ENCODE assay signal across 2 cellular contexts in genomic region chr1:8025671-8026144, GRCh38.
A peak's percentile ranks its signal among the peaks of the same experiment; 100 is the strongest.
TF ChIP-seq lines count a peak whose summit lies in the region.

No MANE protein-coding gene starts in this region.

TF ChIP-seq in Ishikawa, 13 proteins besides CTCF, POLR2A, EP300 and RAD21 (continued from another document):
- no peak for TF ChIP-seq USF1 (IDR thresholded peaks at IDR 0.05)
- TF ChIP-seq REST (IDR thresholded peaks at IDR 0.05; ENCODE audit: low read depth) = no peak
- TF ChIP-seq MAX (IDR thresholded peaks at IDR 0.05) = no peak

TF ChIP-seq in H1, 55 proteins besides CTCF, POLR2A, EP300 and RAD21 (continued from another document):
- TF ChIP-seq MAX (IDR thresholded peaks at IDR 0.05) (no peak), CBX5 (IDR thresholded peaks at IDR 0.05; ENCODE audit: low read depth, low read length) (no peak), CREB1 (IDR thresholded peaks at IDR 0.05) (no peak), SIX5 (IDR thresholded peaks at IDR 0.05; ENCODE audit: low read depth, low read length) (no peak), SP2 (IDR thresholded peaks at IDR 0.05; ENCODE audit: low read length) (no peak), KDM5A (IDR thresholded peaks at IDR 0.05; ENCODE audit: low read length) (no peak), PHF8 (conservative IDR thresholded peaks at IDR 0.05; ENCODE audit: low read depth, low read length) (no peak), KDM4A (IDR thresholded peaks at IDR 0.05; ENCODE audit: low read depth, low read length, severe bottlenecking) (peak; percentile 56), CTBP2 (IDR thresholded peaks at IDR 0.05; ENCODE audit: borderline replicate concordance, insufficient read depth, insufficient read length, low read length) (no peak), TCF12 (IDR thresholded peaks at IDR 0.05; ENCODE audit: low read depth, low read length) (no peak), RXRA (IDR thresholded peaks at IDR 0.05; ENCODE audit: insufficient read depth, low read depth, low read length) (no peak), RNF2 (IDR thresholded peaks at IDR 0.05; ENCODE audit: borderline replicate concordance, low read depth, low read length, missing control alignments, poor library complexity, severe bottlenecking) (peak; percentile 6), POLR2AphosphoS5 (IDR thresholded peaks at IDR 0.05; ENCODE audit: low read depth, low read length) (no peak), CEBPB (IDR thresholded peaks at IDR 0.05; ENCODE audit: low read depth, low read length) (no peak), NANOG (IDR thresholded peaks at IDR 0.05; ENCODE audit: insufficient read depth, low read depth, low read length, poor library complexity, severe bottlenecking) (no peak), SIRT6 (IDR thresholded peaks at IDR 0.05; ENCODE audit: low read length) (no peak), GABPA (IDR thresholded peaks at IDR 0.05; ENCODE audit: borderline replicate concordance, insufficient read depth, low read length) (no peak), SP1 (IDR thresholded peaks at IDR 0.05; ENCODE audit: low read depth, low read length) (no peak), YY1 (IDR thresholded peaks at IDR 0.05; ENCODE audit: low read depth, low read length) (no peak)
